Comparison of ENCODE assay signal across 12 cellular contexts in the genomic region with DNA sequence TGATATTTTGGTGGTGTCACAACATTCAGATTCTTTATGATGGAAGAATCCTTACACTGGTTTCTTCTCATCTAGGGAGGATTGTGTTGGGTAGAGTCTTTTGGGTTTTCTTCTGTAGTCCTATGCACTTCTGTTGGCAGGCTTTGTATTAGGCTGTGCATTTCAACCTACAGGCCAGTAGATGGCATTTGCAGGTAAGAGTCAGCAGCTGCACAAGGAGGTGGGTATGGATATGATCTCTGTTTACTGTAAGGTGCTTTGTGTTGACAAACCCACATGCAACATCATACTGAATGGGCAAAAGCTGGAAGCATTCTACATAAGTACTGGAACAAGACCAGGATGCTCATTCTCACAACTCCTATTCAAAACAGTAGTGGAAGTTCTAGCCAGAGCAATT.
DNase-seq lines count a peak whose midpoint lies in the region; ATAC-seq and TF ChIP-seq lines count a peak whose summit lies in the region.
"Had no signal": no experiment of that assay in that cellular context is flagged by ENCODE, and none has a peak within 500 bp of the region (broad histone marks: within the 10 kb centered on the region; RNA-seq: fewer than 3 reads in every experiment).

No MANE protein-coding gene starts in this region.

- peak; percentile 28 for TF ChIP-seq CTCF in HL-60 (IDR thresholded peaks at IDR 0.05; ENCODE audit: insufficient read depth, low read length)
- peak; percentile 24 for TF ChIP-seq CTCF in RWPE1 (conservative IDR thresholded peaks at IDR 0.05; ENCODE audit: low read depth)

- no peaks in the 10 kb centered on the region for H3K27me3 Mint-ChIP-seq in T-helper 2 cell treated with Interferon-gamma antibody and Interleukin-4, amounts not matched to agents 5 μg/mL and 100 μg/mL, for 36 hours (ENCODE audit: low read depth)

- ATAC-seq in GM18511 (IDR thresholded peaks at IDR 0.05; ENCODE audit: unreplicated experiment) (no peak), sciatic nerve (no peak)

- no peaks in the 10 kb centered on the region for H3K27me3 ChIP-seq in HL-60 (ENCODE audit: insufficient read depth, poor library complexity, severe bottlenecking)

- peaks cover 16% of the 10 kb centered on the region for H3K9me3 Mint-ChIP-seq in T-helper 2 cell treated with Interferon-gamma antibody and Interleukin-4, amounts not matched to agents 5 μg/mL and 100 μg/mL, for 36 hours

- H3K4me3 ChIP-seq in HL-60 (replicated peaks; ENCODE audit: insufficient read depth, low read length), result no peak overlapping the region

- DNase-seq in ELF-1 (ENCODE audit: low read depth, low spot score), result peak; percentile 53
- peak in 1 of 2 experiments; percentile 58 for DNase-seq in HL-60 (ENCODE audit: low read depth in 1 of 2, low spot score in 1 of 2)
- DNase-seq in RWPE1 (ENCODE audit: low spot score), result peak; percentile 26
- peak; percentile 28 for DNase-seq in iPS DF 19.7 (ENCODE audit: low read depth, low spot score)
- DNase-seq in sciatic nerve (ENCODE audit: low spot score), result no peak
- DNase-seq in hippocampal formation (lab: John Stamatoyannopoulos, UW), result no peak
- DNase-seq in T-helper 2 cell treated with Interferon-gamma antibody and Interleukin-4, amounts not matched to agents 5 μg/mL and 100 μg/mL, for 36 hours (ENCODE audit: low spot score), result no peak
- DNase-seq: amygdala, GF-D8, hypothalamus, NCI-H1048 had no signal

- intact Hi-C loops in sciatic nerve (cut with DNase I), result no loop called here

- H3K27ac ChIP-seq in HL-60 (replicated peaks), result no peak overlapping the region
- H3K27ac ChIP-seq in RWPE1, result no peak overlapping the region

- CTCF ChIA-PET in RWPE1 (lab: Yijun Ruan, JAX), result interaction anchor here (0.6 to 0.8 kb wide), 3 partner anchors 187 to 1203 kb away, joined by 3 read pairs; no protein-coding TSS in a partner anchor

- H3K4me1 Mint-ChIP-seq in T-helper 2 cell treated with Interferon-gamma antibody and Interleukin-4, amounts not matched to agents 5 μg/mL and 100 μg/mL, for 36 hours (ENCODE audit: low read depth), result no peaks in the 10 kb centered on the region

- POLR2A ChIA-PET in RWPE1 (lab: Yijun Ruan, JAX; ENCODE audit: low non-redundant PET), result no interaction called here

- H3K27ac Mint-ChIP-seq in T-helper 2 cell treated with Interferon-gamma antibody and Interleukin-4, amounts not matched to agents 5 μg/mL and 100 μg/mL, for 36 hours, result no peak overlapping the region

- H3K4me3 Mint-ChIP-seq in T-helper 2 cell treated with Interferon-gamma antibody and Interleukin-4, amounts not matched to agents 5 μg/mL and 100 μg/mL, for 36 hours, result no peak overlapping the region

- H3K36me3 Mint-ChIP-seq in T-helper 2 cell treated with Interferon-gamma antibody and Interleukin-4, amounts not matched to agents 5 μg/mL and 100 μg/mL, for 36 hours (ENCODE audit: low read depth), result no peaks in the 10 kb centered on the region

Comparison
In these comparisons a context has a peak if more than half of its experiments do, and no peak if none do; other contexts are left out.
1. DNase-seq: peak in ELF-1 (single experiment), RWPE1 (single experiment) and iPS DF 19.7 (single experiment); none in sciatic nerve (single experiment), hippocampal formation (0 of 2) and T-helper 2 cell treated with Interferon-gamma antibody and Interleukin-4, amounts not matched to agents 5 μg/mL and 100 μg/mL, for 36 hours (single experiment).